10 cellular contexts compared by ENCODE assay signal in genomic region chr4:7842384-7843279, GRCh38.
DNase-seq lines count a peak whose midpoint lies in the region; ATAC-seq, FAIRE-seq and TF ChIP-seq lines count a peak whose summit lies in the region.
"Had no signal": no experiment of that assay in that cellular context is flagged by ENCODE, and none has a peak within 500 bp of the region (broad histone marks: within the 10 kb centered on the region; RNA-seq: fewer than 3 reads in every experiment).

No MANE protein-coding gene starts in this region.

- H3K4me2 ChIP-seq in HCT116 (ENCODE audit: low read length) (peak overlapping the region; percentile 79), keratinocyte (ENCODE audit: control insufficient read depth, extremely low read depth, insufficient read depth, low read depth, low read length) (peak overlapping the region; percentile 80)

- no peak for TF ChIP-seq POLR2A in HCT116 (IDR thresholded peaks at IDR 0.05; ENCODE audit: borderline replicate concordance, extremely low read depth, insufficient read depth, insufficient read length)

- H3K9me1 ChIP-seq in keratinocyte (ENCODE audit: control insufficient read depth, extremely low read depth, insufficient read depth, low read length) = no peaks in the 10 kb centered on the region

- no peaks in the 10 kb centered on the region for H3K79me2 ChIP-seq in HCT116 (ENCODE audit: insufficient read depth, low read length)
- H3K79me2 ChIP-seq in keratinocyte (ENCODE audit: control insufficient read depth, insufficient read depth, low read length) = peaks cover 12% of the 10 kb centered on the region

- peak; percentile 83 for DNase-seq in HCT116 (ENCODE audit: low read depth, low spot score)
- DNase-seq in brain microvascular endothelial cell = peak; percentile 94
- DNase-seq in keratinocyte (ENCODE audit: low read depth, low spot score) = peak; percentile 89
- DNase-seq in midbrain (lab: John Stamatoyannopoulos, UW) = no peak
- no peak for DNase-seq in inferior parietal cortex (ENCODE audit: extremely low spot score)
- no peak for DNase-seq in BE2C
- no peak for DNase-seq in NCI-H446 treated with DMSO at 0.1 percent for 48 hours (lab: John Stamatoyannopoulos, UW)

- TSS peak; percentile 65 for BruUV-seq in HCT116 (replicated peaks; lab: Mats Ljungman, UMichigan)

- peaks cover 29 to 36% of the 10 kb centered on the region in 2 experiments for H3K4me1 ChIP-seq in HCT116 (ENCODE audit: control insufficient read depth in 1 of 2, insufficient read depth in 2 of 2, low read length in 2 of 2)
- peaks cover 41% of the 10 kb centered on the region for H3K4me1 ChIP-seq in keratinocyte (ENCODE audit: control insufficient read depth, extremely low read depth, insufficient read depth, low read length)
- H3K4me1 ChIP-seq in stomach smooth muscle (ENCODE audit: control insufficient read depth, insufficient read depth, low read length) = peaks cover 38% of the 10 kb centered on the region
- peaks cover 6% of the 10 kb centered on the region for H3K4me1 ChIP-seq in BE2C

- no peak for TF ChIP-seq CTCF in HCT116 (IDR thresholded peaks at IDR 0.05 in 2 of 3, conservative IDR thresholded peaks at IDR 0.05 in 1 of 3; ENCODE audit: borderline replicate concordance in 1 of 3, insufficient read depth in 1 of 3, low read depth in 2 of 3, low read length in 2 of 3)
- TF ChIP-seq CTCF in brain microvascular endothelial cell (IDR thresholded peaks at IDR 0.05; ENCODE audit: low read depth, low read length, missing control alignments) = no peak
- TF ChIP-seq CTCF in keratinocyte (optimal IDR thresholded peaks at IDR 0.05 in 1 of 3, IDR thresholded peaks at IDR 0.05 in 1 of 3, conservative IDR thresholded peaks at IDR 0.05 in 1 of 3; ENCODE audit: extremely low read depth in 1 of 3, insufficient read depth in 2 of 3, low read length in 3 of 3) = no peak
- no peak for TF ChIP-seq CTCF in BE2C (IDR thresholded peaks at IDR 0.05; ENCODE audit: low read depth, low read length)

- H3K27me3 ChIP-seq in HCT116 (ENCODE audit: insufficient read depth, low read length) (no peaks in the 10 kb centered on the region), brain microvascular endothelial cell (replicated peaks) (no peaks in the 10 kb centered on the region), keratinocyte (ENCODE audit: control insufficient read depth, extremely low read depth, insufficient read depth, low read length) (no peaks in the 10 kb centered on the region), stomach smooth muscle (ENCODE audit: control insufficient read depth in 1 of 2, insufficient read depth in 2 of 2, low read length in 2 of 2) (no peaks in the 10 kb centered on the region), BE2C (no peaks in the 10 kb centered on the region)

- peak; percentile 9; the same call in 1 of the 2 replicates for TF ChIP-seq RAD21 in HCT116 (IDR thresholded peaks at IDR 0.05; ENCODE audit: low read depth)

- peak; percentile 64 for ATAC-seq in HCT116

- H4K20me1 ChIP-seq in HCT116 (ENCODE audit: insufficient read depth) = no peaks in the 10 kb centered on the region
- H4K20me1 ChIP-seq in keratinocyte (ENCODE audit: control insufficient read depth, extremely low read depth, insufficient read depth, low read length) = no peaks in the 10 kb centered on the region

- peak overlapping the region; percentile 89 for H3K27ac ChIP-seq in HCT116 (ENCODE audit: low read depth, low read length)
- H3K27ac ChIP-seq in brain microvascular endothelial cell = peak overlapping the region; percentile 98
- peak overlapping the region; percentile 97 for H3K27ac ChIP-seq in keratinocyte (ENCODE audit: control insufficient read depth, insufficient read depth, low read length)
- H3K27ac ChIP-seq in stomach smooth muscle (ENCODE audit: low read length) = peak overlapping the region; percentile 90
- H3K27ac ChIP-seq: HL-60 had no signal

- RAD21 ChIA-PET in HCT116 (lab: Charles Lee; ENCODE audit: low non-redundant PET in 1 of 2, low total read pairs in 2 of 2, uncharacterized antibody in 2 of 2, unreplicated experiment in 2 of 2) = no interaction called here

- POLR2A ChIA-PET in HCT116 (lab: Charles Lee) = interaction anchor here (1.6 kb wide), 1 partner anchor 16 kb away, joined by 3 read pairs; no protein-coding TSS in a partner anchor

- H3K9me3 ChIP-seq in HCT116 (ENCODE audit: control insufficient read depth in 1 of 2, insufficient read depth in 1 of 2, low read depth in 1 of 2, low read length in 2 of 2) (no peaks in the 10 kb centered on the region), keratinocyte (ENCODE audit: control insufficient read depth, low read depth, low read length) (peaks cover 6% of the 10 kb centered on the region), stomach smooth muscle (ENCODE audit: control insufficient read depth in 2 of 2, low read length in 2 of 2) (no peaks in the 10 kb centered on the region), BE2C (no peaks in the 10 kb centered on the region)

- peak; percentile 77 for FAIRE-seq in keratinocyte (lab: Jason Lieb, UNC)
- FAIRE-seq: GM12891 had no signal

- no peaks in the 10 kb centered on the region for H3K36me3 ChIP-seq in HCT116 (ENCODE audit: control insufficient read depth in 1 of 2, insufficient read depth in 2 of 2, low read length in 2 of 2)
- peaks cover 48% of the 10 kb centered on the region for H3K36me3 ChIP-seq in brain microvascular endothelial cell (replicated peaks)
- H3K36me3 ChIP-seq in keratinocyte (ENCODE audit: control insufficient read depth in 2 of 2, extremely low read depth in 1 of 2, insufficient read depth in 2 of 2, low read length in 2 of 2) = peaks cover 0 to 5% of the 10 kb centered on the region in 2 experiments
- peaks cover 4 to 14% of the 10 kb centered on the region in 2 donors for H3K36me3 ChIP-seq in stomach smooth muscle (ENCODE audit: control insufficient read depth in 2 of 2, insufficient read depth in 2 of 2, low read length in 2 of 2)
- peaks cover 75% of the 10 kb centered on the region for H3K36me3 ChIP-seq in BE2C

- H2AFZ ChIP-seq in HCT116 (ENCODE audit: low read depth, low read length, poor library complexity, severe bottlenecking) (peak overlapping the region; percentile 65), keratinocyte (ENCODE audit: control insufficient read depth, low read length) (no peak overlapping the region)

- H3K9me2 ChIP-seq in HCT116 (ENCODE audit: insufficient read depth) = no peaks in the 10 kb centered on the region

- in situ Hi-C loops in brain microvascular endothelial cell (cut with HindIII; ENCODE audit: low pct_ligation_motif_present, low sequenced_read_pairs) = no loop called here

- CTCF ChIA-PET in HCT116 (lab: Charles Lee) = no interaction called here

- H3K9ac ChIP-seq in HCT116 (ENCODE audit: low read length) (peak overlapping the region; percentile 57), keratinocyte (ENCODE audit: control insufficient read depth, extremely low read depth, insufficient read depth, low read length) (peak overlapping the region; percentile 77), stomach smooth muscle (ENCODE audit: low read length in 2 of 2) (peak overlapping the region; percentile 64 to 65)

- intact Hi-C loops in HCT116 (cut with micrococcal nuclease) = loop anchor here (5.0 kb wide), 1 partner anchor 130 kb away; no protein-coding TSS in a partner anchor

- dilution Hi-C loops in keratinocyte (cut with MboI; ENCODE audit: extremely low pct_ligation_motif_present, low sequenced_read_pairs) = no loop called here

- H3K4me3 ChIP-seq in HCT116 (replicated peaks in 1 of 2; ENCODE audit: low read depth in 1 of 2, low read length in 2 of 2) (peak overlapping the region; percentile 26 to 47), brain microvascular endothelial cell (ENCODE audit: low read depth, low read length) (peak overlapping the region; percentile 26), keratinocyte (ENCODE audit: control insufficient read depth in 2 of 3, extremely low read depth in 1 of 3, insufficient read depth in 2 of 3, low read depth in 1 of 3, low read length in 3 of 3) (peak overlapping the region in 2 of 3 experiments; percentile 18 to 39), stomach smooth muscle (ENCODE audit: low read length in 2 of 2) (peak overlapping the region; percentile 48 to 59), BE2C (ENCODE audit: low read depth, low read length) (no peak overlapping the region)

TF ChIP-seq in HCT116, 20 proteins besides CTCF, POLR2A, EP300 and RAD21 (continues in another document):
- TF ChIP-seq SIN3A (IDR thresholded peaks at IDR 0.05; ENCODE audit: low read depth) = peak; percentile 46; the same call in 1 of the 2 replicates
- TF ChIP-seq TCF7L2 (IDR thresholded peaks at IDR 0.05; ENCODE audit: borderline replicate concordance, extremely low read depth, insufficient read depth, insufficient read length) = no peak
- TF ChIP-seq CEBPB (IDR thresholded peaks at IDR 0.05; ENCODE audit: low read depth) = peak; percentile 85
- TF ChIP-seq REST (IDR thresholded peaks at IDR 0.05; ENCODE audit: low read depth) = no peak
- TF ChIP-seq SP1 (IDR thresholded peaks at IDR 0.05; ENCODE audit: low read depth) = peak; percentile 82
- TF ChIP-seq ATF3 (IDR thresholded peaks at IDR 0.05) = no peak; the same call in 1 of the 2 replicates

Comparison
In these comparisons a context has a peak if more than half of its experiments do, and no peak if none do; other contexts are left out.
1. DNase-seq: peak in HCT116 (single experiment), brain microvascular endothelial cell (single experiment) and keratinocyte (single experiment); none in midbrain (single experiment), inferior parietal cortex (single experiment), BE2C (single experiment) and NCI-H446 treated with DMSO at 0.1 percent for 48 hours (single experiment).
2. Peak in every context shown above with its lines, with median percentiles within 50 percentile points of each other: H3K27ac ChIP-seq and H3K9ac ChIP-seq.